2 cellular contexts compared by ENCODE assay signal in genomic region chr6:121448528-121448927, GRCh38.
TF ChIP-seq lines count a peak whose summit lies in the region.

No MANE protein-coding gene starts in this region.

TF ChIP-seq in A549, 52 proteins besides CTCF, POLR2A, EP300 and RAD21:
- TF ChIP-seq CEBPB (IDR thresholded peaks at IDR 0.05): peak in 1 of 2 experiments; percentile 20; a peak in 1 of 4 replicates
TF ChIP-seq in A549: peak in this region for 1; not testable (repeated sequence) for 51.

TF ChIP-seq in IMR-90, 13 proteins besides CTCF, POLR2A, EP300 and RAD21:
- peak; percentile 58; the same call in 1 of the 2 replicates for TF ChIP-seq CEBPB (IDR thresholded peaks at IDR 0.05; ENCODE audit: low read depth, low read length)
